23 cellular contexts compared by ENCODE assay signal in the genomic region with DNA sequence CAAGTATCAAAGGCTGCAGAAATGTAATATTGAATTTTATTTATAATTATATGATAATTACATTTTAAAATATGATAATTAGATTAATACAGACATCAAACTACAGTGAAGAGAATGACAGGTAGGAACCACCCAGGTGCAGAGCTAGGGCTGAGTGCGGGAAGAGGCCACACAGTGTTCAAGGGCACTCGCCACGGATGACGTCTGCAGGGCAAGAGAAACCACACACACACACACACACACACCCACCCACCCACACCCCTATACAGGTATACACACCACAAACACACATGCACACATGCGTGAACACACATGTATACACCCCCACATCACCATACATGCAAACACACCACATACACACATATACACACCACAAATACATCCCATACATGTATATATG. TPM values are rescaled to one million over a fixed set of nuclear protein-coding genes. Genes with fewer than 3 reads are reported as not detected.
DNase-seq lines count a peak whose midpoint lies in the region; ATAC-seq, FAIRE-seq and TF ChIP-seq lines count a peak whose summit lies in the region.
"Had no signal": no experiment of that assay in that cellular context is flagged by ENCODE, and none has a peak within 500 bp of the region (broad histone marks: within the 10 kb centered on the region; RNA-seq: fewer than 3 reads in every experiment).

No MANE protein-coding gene starts in this region.

- H3K23ac ChIP-seq in IMR-90 (ENCODE audit: low read depth, low read length) (no peak overlapping the region), H1 (ENCODE audit: insufficient read length) (no peak overlapping the region), neuronal stem cell (ENCODE audit: low read depth, low read length, poor library complexity) (no peak overlapping the region)

- H4K91ac ChIP-seq in IMR-90 (ENCODE audit: insufficient read depth, low read depth, low read length) (no peak overlapping the region), H1 (replicated peaks; ENCODE audit: insufficient read length, low read length) (no peak overlapping the region), neuronal stem cell (ENCODE audit: low read depth, low read length, poor library complexity) (no peak overlapping the region)

- H3K56ac ChIP-seq in IMR-90 (ENCODE audit: extremely low read depth, insufficient read depth, low read length): no peak overlapping the region
- H3K56ac ChIP-seq in H1 (replicated peaks; ENCODE audit: insufficient read length, low read depth, low read length): no peak overlapping the region

- H3K9me3 ChIP-seq in IMR-90 (ENCODE audit: control insufficient read depth, insufficient read depth, low read length) (no peaks in the 10 kb centered on the region), H1 (ENCODE audit: insufficient read depth in 2 of 2, low read depth in 1 of 2, low read length in 1 of 2) (no peaks in the 10 kb centered on the region), gastrocnemius medialis (no peaks in the 10 kb centered on the region), neuronal stem cell (replicated peaks in 1 of 2; ENCODE audit: control insufficient read depth in 2 of 2, insufficient read depth in 1 of 2, low read depth in 1 of 2, low read length in 2 of 2) (no peaks in the 10 kb centered on the region)

- H3K9me1 ChIP-seq in IMR-90 (ENCODE audit: insufficient read depth, low read length): peaks cover 3% of the 10 kb centered on the region; the same call in 1 of the 2 replicates

- H4K20me1 ChIP-seq in IMR-90 (ENCODE audit: insufficient read depth, low read length): no peaks in the 10 kb centered on the region
- H4K20me1 ChIP-seq in H1 (replicated peaks in 1 of 2; ENCODE audit: control insufficient read depth in 1 of 2, insufficient read depth in 2 of 2, low read length in 2 of 2): peaks cover 0 to 8% of the 10 kb centered on the region in 2 experiments

- 92% methylated on average over 5 of the region's 5 CpGs; no CpG with 5 or more reads in 1 of the 2 experiments for WGBS in IMR-90 (ENCODE audit: extremely low coverage in 2 of 2, insufficient read length in 1 of 2), 2 experiments
- WGBS in H1 (ENCODE audit: extremely low coverage in 1 of 2, insufficient coverage in 1 of 2, insufficient read length in 1 of 2, insufficient replicate concordance in 2 of 2, low coverage in 1 of 2, low lambda C conversion rate in 2 of 2, missing lambda C conversion rate in 1 of 2), 2 experiments: 95% methylated on average over 5 of the region's 5 CpGs; no CpG with 5 or more reads in 1 of the 2 experiments
- WGBS in neuronal stem cell (ENCODE audit: extremely low coverage in 2 of 2, insufficient read length in 2 of 2, insufficient replicate concordance in 1 of 2), 2 donors: no CpG with 5 or more reads among the region's 5 CpGs

- no peak for TF ChIP-seq EP300 in H1 (IDR thresholded peaks at IDR 0.05; ENCODE audit: borderline replicate concordance in 1 of 2, low read depth in 2 of 2, low read length in 2 of 2)

- peaks cover 4% of the 10 kb centered on the region; the same call in 1 of the 2 replicates for H3K23me2 ChIP-seq in H1 (ENCODE audit: low read depth, low read length)

- H3K4me3 ChIP-seq in IMR-90 (ENCODE audit: insufficient read depth, low read depth, low read length) (no peak overlapping the region), H1 (ENCODE audit: extremely low read depth in 1 of 4, insufficient read depth in 2 of 4, low read depth in 3 of 4, low read length in 4 of 4) (no peak overlapping the region), gastrocnemius medialis (no peak overlapping the region), neuronal stem cell (ENCODE audit: low read length in 2 of 2) (peak overlapping the region in 1 of 2 donors; percentile 5)

- H3K18ac ChIP-seq in IMR-90 (ENCODE audit: low read depth, low read length) (no peak overlapping the region), H1 (ENCODE audit: extremely low read depth, low read length) (no peak overlapping the region), neuronal stem cell (ENCODE audit: low read length) (no peak overlapping the region)

- intact Hi-C loops in activated CD4-positive, alpha-beta memory T cell treated with anti-CD3 and anti-CD28 coated beads for 36 hours (cut with micrococcal nuclease): no loop called here
- intact Hi-C loops in IMR-90 (cut with micrococcal nuclease): no loop called here
- intact Hi-C loops in gastrocnemius medialis (cut with DNase I; ENCODE audit: low total_unique reads): no loop called here

- H3K4me2 ChIP-seq in IMR-90 (ENCODE audit: low read depth, low read length) (no peak overlapping the region), H1 (ENCODE audit: insufficient read depth in 1 of 2, low read depth in 2 of 2, low read length in 2 of 2) (no peak overlapping the region), neuronal stem cell (ENCODE audit: insufficient read depth, low read length, poor library complexity, severe bottlenecking) (no peak overlapping the region)

- H3K4me1 ChIP-seq in IMR-90 (ENCODE audit: control insufficient read depth, insufficient read depth, low read length) (peaks cover 8% of the 10 kb centered on the region; the same call in 1 of the 2 replicates), H1 (replicated peaks in 1 of 4; ENCODE audit: control insufficient read depth in 3 of 4, insufficient read depth in 4 of 4, low read length in 3 of 4) (peaks cover 0 to 22% (median 4%) of the 10 kb centered on the region in 4 experiments; a peak in 5 of 7 replicates), gastrocnemius medialis (peaks cover 40 to 62% of the 10 kb centered on the region in 2 donors), neuronal stem cell (ENCODE audit: control insufficient read depth in 2 of 2, insufficient read depth in 1 of 2, low read depth in 1 of 2, low read length in 2 of 2) (peaks cover 0 to 2% of the 10 kb centered on the region in 2 donors)

- peaks cover 62% of the 10 kb centered on the region for H3K4me1 Mint-ChIP-seq in activated CD4-positive, alpha-beta memory T cell treated with anti-CD3 and anti-CD28 coated beads for 36 hours (ENCODE audit: low read depth)
- H3K4me1 Mint-ChIP-seq in activated CD4-positive, alpha-beta memory T cell treated with anti-CD3 and anti-CD28 coated beads, Interleukin-2, amount 10 ng/mL, durations not matched to agents 7 days and 5 days: peaks cover 44% of the 10 kb centered on the region

- H3K79me1 ChIP-seq in IMR-90 (ENCODE audit: low read depth in 1 of 2, low read length in 2 of 2): no peaks in the 10 kb centered on the region
- H3K79me1 ChIP-seq in H1 (ENCODE audit: low read depth, low read length): peaks cover 4% of the 10 kb centered on the region; the same call in 1 of the 2 replicates
- no peaks in the 10 kb centered on the region for H3K79me1 ChIP-seq in neuronal stem cell (ENCODE audit: low read depth, low read length)

- H2BK12ac ChIP-seq in H1 (ENCODE audit: low read depth, low read length) (no peak overlapping the region; the same call in 1 of the 2 replicates), neuronal stem cell (ENCODE audit: low read length) (no peak overlapping the region)

- ATAC-seq in IMR-90 (ENCODE audit: low read depth): no peak
- ATAC-seq in gastrocnemius medialis: no peak
- ATAC-seq: left cardiac atrium had no signal

- H2AK5ac ChIP-seq in IMR-90 (ENCODE audit: low read depth, low read length) (peak overlapping the region; percentile 33; the same call in 1 of the 2 replicates), H1 (ENCODE audit: low read depth, low read length) (no peak overlapping the region), neuronal stem cell (ENCODE audit: low read depth, low read length) (no peak overlapping the region)

- POLR2A ChIA-PET in activated CD4-positive, alpha-beta memory T cell treated with anti-CD3 and anti-CD28 coated beads for 36 hours (lab: Charles Lee): no interaction called here
- POLR2A ChIA-PET in activated CD4-positive, alpha-beta memory T cell treated with anti-CD3 and anti-CD28 coated beads, Interleukin-2, amount 10 ng/mL, durations not matched to agents 7 days and 5 days (lab: Charles Lee): no interaction called here
- POLR2A ChIA-PET in IMR-90 (lab: Charles Lee; ENCODE audit: unreplicated experiment) (no interaction called here), H1 (lab: Charles Lee; ENCODE audit: partially characterized antibody) (no interaction called here)

- H3K4ac ChIP-seq in IMR-90 (ENCODE audit: low read depth, low read length): peak overlapping the region; percentile 7; the same call in 1 of the 2 replicates
- H3K4ac ChIP-seq in H1 (replicated peaks; ENCODE audit: insufficient read length, low read depth, low read length): no peak overlapping the region
- no peak overlapping the region for H3K4ac ChIP-seq in neuronal stem cell (ENCODE audit: low read length)

- CTCF ChIA-PET in activated CD4-positive, alpha-beta memory T cell treated with anti-CD3 and anti-CD28 coated beads for 36 hours (lab: Charles Lee): no interaction called here
- CTCF ChIA-PET in activated CD4-positive, alpha-beta memory T cell treated with anti-CD3 and anti-CD28 coated beads, Interleukin-2, amount 10 ng/mL, durations not matched to agents 7 days and 5 days (lab: Charles Lee): no interaction called here
- CTCF ChIA-PET in IMR-90 (lab: Yijun Ruan, JAX): no interaction called here
- CTCF ChIA-PET in H1 (lab: Charles Lee; ENCODE audit: partially characterized antibody): no interaction called here

- H3K9me3 Mint-ChIP-seq in activated CD4-positive, alpha-beta memory T cell treated with anti-CD3 and anti-CD28 coated beads for 36 hours: no peaks in the 10 kb centered on the region
- no peaks in the 10 kb centered on the region for H3K9me3 Mint-ChIP-seq in activated CD4-positive, alpha-beta memory T cell treated with anti-CD3 and anti-CD28 coated beads, Interleukin-2, amount 10 ng/mL, durations not matched to agents 7 days and 5 days
- H3K9me3 Mint-ChIP-seq: activated CD4-positive, alpha-beta T cell treated with anti-CD3 and anti-CD28 coated beads, Interleukin-2, amount 10 ng/mL, durations not matched to agents 7 days and 5 days; CD14-positive monocyte; memory B cell had no signal

- no peaks in the 10 kb centered on the region for H3K27me3 Mint-ChIP-seq in activated CD4-positive, alpha-beta memory T cell treated with anti-CD3 and anti-CD28 coated beads for 36 hours
- H3K27me3 Mint-ChIP-seq in activated CD4-positive, alpha-beta memory T cell treated with anti-CD3 and anti-CD28 coated beads, Interleukin-2, amount 10 ng/mL, durations not matched to agents 7 days and 5 days: no peaks in the 10 kb centered on the region
- H3K27me3 Mint-ChIP-seq: activated CD4-positive, alpha-beta T cell treated with anti-CD3 and anti-CD28 coated beads, Interleukin-2, amount 10 ng/mL, durations not matched to agents 7 days and 5 days; memory B cell had no signal

- H4K5ac ChIP-seq in IMR-90 (ENCODE audit: low read depth, low read length): no peak overlapping the region
- H4K5ac ChIP-seq in H1 (ENCODE audit: insufficient read length, low read depth, low read length): no peak overlapping the region

- H2BK5ac ChIP-seq in IMR-90 (ENCODE audit: low read depth, low read length, poor library complexity, severe bottlenecking) (no peak overlapping the region), H1 (ENCODE audit: low read depth, low read length) (0 out of 2 replicates have a peak overlapping the region, but pooled peaks have one; percentile 61), neuronal stem cell (ENCODE audit: low read length) (no peak overlapping the region)

- BruUV-seq in IMR-90 (replicated peaks; lab: Mats Ljungman, UMichigan): no TSS peak

- peak overlapping the region; percentile 9 for H3K27ac Mint-ChIP-seq in activated CD4-positive, alpha-beta memory T cell treated with anti-CD3 and anti-CD28 coated beads for 36 hours
- no peak overlapping the region for H3K27ac Mint-ChIP-seq in activated CD4-positive, alpha-beta memory T cell treated with anti-CD3 and anti-CD28 coated beads, Interleukin-2, amount 10 ng/mL, durations not matched to agents 7 days and 5 days
- H3K27ac Mint-ChIP-seq: memory B cell had no signal

- TF ChIP-seq RAD21 in IMR-90 (IDR thresholded peaks at IDR 0.05; ENCODE audit: low read length) (no peak), H1 (IDR thresholded peaks at IDR 0.05 in 1 of 2, conservative IDR thresholded peaks at IDR 0.05 in 1 of 2; ENCODE audit: low read depth in 2 of 2, low read length in 2 of 2) (no peak)

- H3K27me3 ChIP-seq in IMR-90 (ENCODE audit: control insufficient read depth, insufficient read depth, low read length): no peaks in the 10 kb centered on the region
- H3K27me3 ChIP-seq in H1 (replicated peaks in 1 of 4; ENCODE audit: control insufficient read depth in 3 of 4, extremely low read depth in 1 of 4, insufficient read depth in 3 of 4, low read length in 3 of 4): peaks cover 0 to 8% (median under 1%) of the 10 kb centered on the region in 4 experiments; a peak in 2 of 7 replicates
- H3K27me3 ChIP-seq in gastrocnemius medialis: no peaks in the 10 kb centered on the region
- H3K27me3 ChIP-seq in neuronal stem cell (ENCODE audit: control insufficient read depth in 3 of 3, insufficient read depth in 3 of 3, low read depth in 1 of 3, low read length in 3 of 3): peaks cover 0 to 18% (median 4%) of the 10 kb centered on the region in 3 experiments

- TF ChIP-seq POLR2A in IMR-90 (IDR thresholded peaks at IDR 0.05; ENCODE audit: low read depth, low read length): no peak
- no peak for TF ChIP-seq POLR2A in H1 (IDR thresholded peaks at IDR 0.05; ENCODE audit: control extremely low read depth in 1 of 2, low read depth in 2 of 2, low read length in 2 of 2)
- no peak for TF ChIP-seq POLR2A in gastrocnemius medialis (IDR thresholded peaks at IDR 0.05)

- H3K9ac ChIP-seq in IMR-90 (ENCODE audit: low read depth, low read length) (no peak overlapping the region), H1 (replicated peaks in 1 of 4; ENCODE audit: extremely low read depth in 1 of 4, low read depth in 3 of 4, low read length in 3 of 4) (no peak overlapping the region), neuronal stem cell (ENCODE audit: low read depth, low read length, poor library complexity) (no peak overlapping the region)
- H3K9ac ChIP-seq: parathyroid adenoma had no signal

- H2BK15ac ChIP-seq in IMR-90 (ENCODE audit: low read depth, low read length) (no peak overlapping the region), H1 (ENCODE audit: low read length) (no peak overlapping the region), neuronal stem cell (ENCODE audit: low read length) (no peak overlapping the region)

- DNase-seq in activated CD4-positive, alpha-beta memory T cell treated with anti-CD3 and anti-CD28 coated beads for 36 hours: no peak
- DNase-seq in activated CD4-positive, alpha-beta memory T cell treated with anti-CD3 and anti-CD28 coated beads, Interleukin-2, amount 10 ng/mL, durations not matched to agents 7 days and 5 days: no peak
- no peak for DNase-seq in IMR-90
- no peak for DNase-seq in H1 (ENCODE audit: low read depth in 1 of 2, low spot score in 2 of 2)
- peak in 1 of 2 donors; percentile 25 for DNase-seq in gastrocnemius medialis
- DNase-seq in Ammon's horn (ENCODE audit: low spot score): no peak
- DNase-seq in RKO (ENCODE audit: low spot score): no peak
- no peak for DNase-seq in neuronal stem cell (ENCODE audit: low spot score)
- DNase-seq: ACHN; activated CD4-positive, alpha-beta T cell treated with anti-CD3 and anti-CD28 coated beads, Interleukin-2, amount 10 ng/mL, durations not matched to agents 7 days and 5 days; activated CD8-positive, alpha-beta memory T cell treated with anti-CD3 and anti-CD28 coated beads, Interleukin-2, amount 50 U/mL, for 48 hours; activated gamma-delta T cell treated with Interleukin-2 at 50 U/mL for 16 hours; amygdala; DMS79 treated with DMSO at 0.1 percent for 48 hours; KBM-7; left cardiac atrium; NK-92 treated with Interleukin-12 subunit alpha and Interleukin-12 subunit beta, amount 100 ng/mL, for 24 hours; stimulated activated CD4-positive, alpha-beta T cell treated with anti-CD3 and anti-CD28 coated beads, Interleukin-15, amount 100 ng/mL, for 24 hours; stimulated activated CD8-positive, alpha-beta memory T cell treated with anti-CD3 and anti-CD28 coated beads, Interleukin-4, amount 100 ng/mL, for 48 hours had no signal

- H2BK20ac ChIP-seq in IMR-90 (ENCODE audit: low read depth, low read length) (no peak overlapping the region), H1 (ENCODE audit: low read length) (no peak overlapping the region)

- H3K36me3 ChIP-seq in IMR-90 (ENCODE audit: control insufficient read depth, insufficient read depth, low read length): no peaks in the 10 kb centered on the region
- H3K36me3 ChIP-seq in H1 (ENCODE audit: control insufficient read depth in 2 of 4, insufficient read depth in 4 of 4, low read length in 3 of 4): no peaks in the 10 kb centered on the region
- no peaks in the 10 kb centered on the region for H3K36me3 ChIP-seq in gastrocnemius medialis
- no peaks in the 10 kb centered on the region for H3K36me3 ChIP-seq in neuronal stem cell (replicated peaks in 1 of 2; ENCODE audit: control insufficient read depth in 2 of 2, insufficient read depth in 2 of 2, low read length in 2 of 2)

- H3K79me2 ChIP-seq in H1 (ENCODE audit: control insufficient read depth in 1 of 2, insufficient read depth in 2 of 2, low read length in 2 of 2): 0 out of 4 replicates have a peak, but pooled peaks cover 0 to 3% of the 10 kb centered on the region in 2 experiments

- H2BK120ac ChIP-seq in IMR-90 (ENCODE audit: low read depth, low read length) (no peak overlapping the region), H1 (replicated peaks; ENCODE audit: low read depth, low read length) (no peak overlapping the region), neuronal stem cell (ENCODE audit: low read depth, low read length) (no peak overlapping the region)

- H2AK9ac ChIP-seq in IMR-90 (replicated peaks; ENCODE audit: low read depth, low read length, poor library complexity): no peak overlapping the region

- H2AFZ ChIP-seq in IMR-90 (replicated peaks; ENCODE audit: low read length, poor library complexity) (no peak overlapping the region), H1 (ENCODE audit: low read length) (no peak overlapping the region), neuronal stem cell (ENCODE audit: low read length) (no peak overlapping the region)
- H2AFZ ChIP-seq: parathyroid adenoma had no signal

- H3K14ac ChIP-seq in IMR-90 (replicated peaks; ENCODE audit: low read depth, low read length) (no peak overlapping the region), H1 (ENCODE audit: insufficient read length) (no peak overlapping the region), neuronal stem cell (ENCODE audit: low read length) (no peak overlapping the region)

- in situ Hi-C loops in IMR-90 (cut with MboI; ENCODE audit: low sequenced_read_pairs): no loop called here
- in situ Hi-C loops in gastrocnemius medialis (cut with MboI; ENCODE audit: low sequenced_read_pairs in 4 of 4): no loop called here

- peaks cover 29% of the 10 kb centered on the region for H3K36me3 Mint-ChIP-seq in activated CD4-positive, alpha-beta memory T cell treated with anti-CD3 and anti-CD28 coated beads for 36 hours
- H3K36me3 Mint-ChIP-seq in activated CD4-positive, alpha-beta memory T cell treated with anti-CD3 and anti-CD28 coated beads, Interleukin-2, amount 10 ng/mL, durations not matched to agents 7 days and 5 days (ENCODE audit: low read depth): peaks cover 69% of the 10 kb centered on the region

- FAIRE-seq in H1 (lab: Jason Lieb, UNC): no peak
- FAIRE-seq: endometrium had no signal

- no peak for TF ChIP-seq CTCF in IMR-90 (conservative IDR thresholded peaks at IDR 0.05; ENCODE audit: low read depth, low read length)
- TF ChIP-seq CTCF in H1 (IDR thresholded peaks at IDR 0.05; ENCODE audit: control extremely low read depth in 1 of 3, insufficient read depth in 1 of 3, low read depth in 1 of 3, low read length in 3 of 3): no peak
- no peak for TF ChIP-seq CTCF in gastrocnemius medialis (IDR thresholded peaks at IDR 0.05 in 4 of 5, conservative IDR thresholded peaks at IDR 0.05 in 1 of 5)

- no peak overlapping the region for H3K4me3 Mint-ChIP-seq in activated CD4-positive, alpha-beta memory T cell treated with anti-CD3 and anti-CD28 coated beads for 36 hours
- no peak overlapping the region for H3K4me3 Mint-ChIP-seq in activated CD4-positive, alpha-beta memory T cell treated with anti-CD3 and anti-CD28 coated beads, Interleukin-2, amount 10 ng/mL, durations not matched to agents 7 days and 5 days
- H3K4me3 Mint-ChIP-seq: activated CD4-positive, alpha-beta T cell treated with anti-CD3 and anti-CD28 coated beads, Interleukin-2, amount 10 ng/mL, durations not matched to agents 7 days and 5 days; CD14-positive monocyte; memory B cell had no signal

- no peak overlapping the region for H3K27ac ChIP-seq in IMR-90 (ENCODE audit: insufficient read depth, low read length)
- no peak overlapping the region for H3K27ac ChIP-seq in H1 (ENCODE audit: low read depth, low read length)
- peak overlapping the region; percentile 88 to 97 (median 94) for H3K27ac ChIP-seq in gastrocnemius medialis
- no peak overlapping the region for H3K27ac ChIP-seq in neuronal stem cell (replicated peaks; ENCODE audit: low read length)

- H4K8ac ChIP-seq in IMR-90 (ENCODE audit: low read depth in 2 of 2, low read length in 2 of 2) (no peak overlapping the region), H1 (ENCODE audit: extremely low read depth, insufficient read depth, low read length) (no peak overlapping the region), neuronal stem cell (ENCODE audit: low read depth, low read length) (no peak overlapping the region)

- dilution Hi-C loops in IMR-90 (cut with HindIII; ENCODE audit: low sequenced_read_pairs, unreplicated experiment): no loop called here

RNA-seq across cellular contexts. Expression of gene MBP, which starts 41.2 kb away (rescaled TPM):
- 10 to 100 TPM; 38.9 to 40.4 TPM for total RNA-seq in activated CD4-positive, alpha-beta memory T cell treated with anti-CD3 and anti-CD28 coated beads for 36 hours
- total RNA-seq in activated CD4-positive, alpha-beta memory T cell treated with anti-CD3 and anti-CD28 coated beads, Interleukin-2, amount 10 ng/mL, durations not matched to agents 7 days and 5 days: 10 to 100 TPM; 81.4 to 95.3 TPM
- total RNA-seq in IMR-90 (2012; rRNA removed): 0.90 and 1.4 TPM in 2 replicates
- polyA plus RNA-seq in IMR-90 (2012; rRNA removed): 0.72 and 0.75 TPM in 2 replicates
- 0.52 and 0.82 TPM in 2 replicates for polyA plus RNA-seq in IMR-90 (2012; cell fraction: cytosol; rRNA removed)
- 1.2 and 2.2 TPM in 2 replicates for polyA plus RNA-seq in IMR-90 (2012; cell fraction: nucleus; rRNA removed; ENCODE audit: low replicate concordance)
- total RNA-seq in H1 (2021; fragmentation: NEBNext Ultra II Directional; extraction: Animal tissue kit (Norgen Biotek cat#: 25700)): 19.2 and 19.3 TPM in 2 replicates
- polyA plus RNA-seq in H1 (2011; rRNA removed): 6.8 and 7.7 TPM in 2 replicates
- polyA plus RNA-seq in H1 (2011; cell fraction: cytosol; rRNA removed): 8.9 TPM
- polyA plus RNA-seq in H1 (2011; cell fraction: nucleus; rRNA removed): 14.2 TPM
- 6.1 to 8.2 TPM (median 7.4 TPM) in 4 replicates for polyA plus RNA-seq in H1 (2012, experiment 1 of 2)
- polyA plus RNA-seq in H1 (2012, experiment 2 of 2): 2.2 TPM
- 13.3 TPM for polyA plus RNA-seq in H1 (2013, experiment 1 of 2)
- polyA plus RNA-seq in H1 (2013, experiment 2 of 2): 12.9 TPM
- 13.3 and 15.9 TPM in 2 replicates for polyA minus RNA-seq in H1 (2011; rRNA and poly(A)+ RNA removed)
- 16.8 TPM for polyA minus RNA-seq in H1 (2011; cell fraction: cytosol; rRNA and poly(A)+ RNA removed)
- 11.4 TPM for polyA minus RNA-seq in H1 (2011; cell fraction: nucleus; rRNA and poly(A)+ RNA removed)
- 10 to 100 TPM; 28.6 to 55.0 (median 50.4) TPM for total RNA-seq in gastrocnemius medialis
- 1.5 TPM for polyA plus RNA-seq in neuronal stem cell (2013, experiment 1 of 2)
- 1.4 TPM for polyA plus RNA-seq in neuronal stem cell (2013, experiment 2 of 2)

Comparison
In these comparisons a context has a peak if more than half of its experiments do, and no peak if none do; other contexts are left out.
1. H3K27ac ChIP-seq: peak in gastrocnemius medialis (4 of 4); none in IMR-90 (single experiment), H1 (single experiment) and neuronal stem cell (single experiment).